19 cellular contexts compared by ENCODE assay signal in genomic region chr3:38460377-38461085, GRCh38. TPM values are rescaled to one million over a fixed set of nuclear protein-coding genes. Genes with fewer than 3 reads are reported as not detected.
DNase-seq lines count a peak whose midpoint lies in the region; ATAC-seq, FAIRE-seq and TF ChIP-seq lines count a peak whose summit lies in the region.
"Had no signal": no experiment of that assay in that cellular context is flagged by ENCODE, and none has a peak within 500 bp of the region (broad histone marks: within the 10 kb centered on the region; RNA-seq: fewer than 3 reads in every experiment).

No MANE protein-coding gene starts in this region.

- CTCF ChIA-PET in Calu3 (lab: Charles Lee) = no interaction called here
- CTCF ChIA-PET in activated CD4-positive, alpha-beta T cell treated with anti-CD3 and anti-CD28 coated beads for 36 hours (lab: Charles Lee) = interaction anchor here (0.6 to 1.0 kb wide), 2 partner anchors 19 to 404 kb away, joined by 3 read pairs; no protein-coding TSS in a partner anchor

- H3K4me3 Mint-ChIP-seq in Calu3 (ENCODE audit: low read depth, unreplicated experiment) = peak overlapping the region; percentile 71
- H3K4me3 Mint-ChIP-seq in activated CD4-positive, alpha-beta T cell treated with anti-CD3 and anti-CD28 coated beads for 36 hours = no peak overlapping the region
- H3K4me3 Mint-ChIP-seq: activated B cell treated with CpG ODN at 0.5 μM for 24 hours, immature natural killer cell, T-helper 17 cell had no signal

- H3K27me3 ChIP-seq in ascending aorta = no peaks in the 10 kb centered on the region
- no peaks in the 10 kb centered on the region for H3K27me3 ChIP-seq in right atrium auricular region
- no peaks in the 10 kb centered on the region for H3K27me3 ChIP-seq in sigmoid colon
- H3K27me3 ChIP-seq: ovary had no signal

- no peak for TF ChIP-seq EP300 in sigmoid colon (IDR thresholded peaks at IDR 0.05)

- TF ChIP-seq CTCF in Calu3 (IDR thresholded peaks at IDR 0.05; ENCODE audit: unreplicated experiment) (no peak), ascending aorta (IDR thresholded peaks at IDR 0.05) (no peak), right atrium auricular region (IDR thresholded peaks at IDR 0.05) (no peak), sigmoid colon (IDR thresholded peaks at IDR 0.05) (no peak)

- no peaks in the 10 kb centered on the region for H3K27me3 Mint-ChIP-seq in Calu3 (ENCODE audit: unreplicated experiment)
- no peaks in the 10 kb centered on the region for H3K27me3 Mint-ChIP-seq in activated CD4-positive, alpha-beta T cell treated with anti-CD3 and anti-CD28 coated beads for 36 hours
- H3K27me3 Mint-ChIP-seq: T-helper 17 cell had no signal

- no peak for FAIRE-seq in urothelium cell line (lab: Jason Lieb, UNC)

- no peak for TF ChIP-seq POLR2A in sigmoid colon (IDR thresholded peaks at IDR 0.05)

- intact Hi-C loops in Calu3 (cut with micrococcal nuclease; ENCODE audit: unreplicated experiment) (no loop called here), ascending aorta (cut with DNase I) (no loop called here), sigmoid colon (cut with DNase I) (no loop called here)
- intact Hi-C loops in activated CD4-positive, alpha-beta T cell treated with anti-CD3 and anti-CD28 coated beads for 36 hours (cut with DNase I, micrococcal nuclease) = no loop called here

- H3K9me3 ChIP-seq in ascending aorta (no peaks in the 10 kb centered on the region), right atrium auricular region (no peaks in the 10 kb centered on the region), sigmoid colon (no peaks in the 10 kb centered on the region)
- H3K9me3 ChIP-seq: ovary, spleen had no signal

- no TSS peak for BruUV-seq in Calu3 (replicated peaks; lab: Mats Ljungman, UMichigan)

- H3K36me3 ChIP-seq in ascending aorta (no peaks in the 10 kb centered on the region), right atrium auricular region (no peaks in the 10 kb centered on the region), sigmoid colon (no peaks in the 10 kb centered on the region)
- H3K36me3 ChIP-seq: ovary, spleen had no signal

- ATAC-seq in activated CD4-positive, alpha-beta T cell treated with anti-CD3 and anti-CD28 coated beads for 36 hours = no peak
- ATAC-seq: T-helper 17 cell had no signal

- H3K4me3 ChIP-seq in ascending aorta = no peak overlapping the region
- no peak overlapping the region for H3K4me3 ChIP-seq in right atrium auricular region
- no peak overlapping the region for H3K4me3 ChIP-seq in sigmoid colon
- H3K4me3 ChIP-seq: ovary, spleen had no signal

- peak overlapping the region; percentile 67 to 77 for H3K27ac ChIP-seq in ascending aorta
- H3K27ac ChIP-seq in right atrium auricular region = peak overlapping the region; percentile 72 to 74
- peak overlapping the region; percentile 4 to 42 (median 36) for H3K27ac ChIP-seq in sigmoid colon
- H3K27ac ChIP-seq: epithelial cell of prostate had no signal

- peaks cover 3% of the 10 kb centered on the region for H3K9me3 Mint-ChIP-seq in Calu3 (ENCODE audit: low read depth, unreplicated experiment)
- peaks cover 4% of the 10 kb centered on the region for H3K9me3 Mint-ChIP-seq in activated CD4-positive, alpha-beta T cell treated with anti-CD3 and anti-CD28 coated beads for 36 hours (ENCODE audit: low read depth)
- H3K9me3 Mint-ChIP-seq: immature natural killer cell had no signal

- no peak for DNase-seq in Calu3
- no peak for DNase-seq in ascending aorta (ENCODE audit: low spot score in 2 of 2)
- DNase-seq in right atrium auricular region (ENCODE audit: low spot score) = no peak
- DNase-seq in sigmoid colon = no peak
- no peak for DNase-seq in stimulated activated CD4-positive, alpha-beta T cell treated with anti-CD3 and anti-CD28 coated beads, Interleukin-2, amount 100 ng/mL, for 48 hours
- no peak for DNase-seq in urothelium cell line (ENCODE audit: low spot score)
- no peak for DNase-seq in activated CD4-positive, alpha-beta T cell treated with anti-CD3 and anti-CD28 coated beads for 36 hours
- DNase-seq in NCI-H446 (lab: John Stamatoyannopoulos, UW) = no peak
- DNase-seq: activated B cell treated with CpG ODN at 0.5 μM for 24 hours; activated effector memory CD4-positive, alpha-beta T cell treated with anti-CD3 and anti-CD28 coated beads, Interleukin-2, amount 50 U/mL, for 16 hours; CD8-positive, alpha-beta memory T cell; immature natural killer cell; midbrain; NCI-H1436 treated with DMSO at 0.1 percent for 48 hours; ovary; spleen; stimulated activated naive CD4-positive, alpha-beta T cell; T-helper 17 cell had no signal

- POLR2A ChIA-PET in activated CD4-positive, alpha-beta T cell treated with anti-CD3 and anti-CD28 coated beads for 36 hours (lab: Charles Lee) = no interaction called here

- H3K4me1 Mint-ChIP-seq in Calu3 (ENCODE audit: low read depth, unreplicated experiment) = peaks cover 33% of the 10 kb centered on the region
- peaks cover 2% of the 10 kb centered on the region for H3K4me1 Mint-ChIP-seq in activated CD4-positive, alpha-beta T cell treated with anti-CD3 and anti-CD28 coated beads for 36 hours

- peaks cover 2% of the 10 kb centered on the region for H3K36me3 Mint-ChIP-seq in Calu3 (ENCODE audit: insufficient read depth, unreplicated experiment)
- peaks cover 3% of the 10 kb centered on the region for H3K36me3 Mint-ChIP-seq in activated CD4-positive, alpha-beta T cell treated with anti-CD3 and anti-CD28 coated beads for 36 hours (ENCODE audit: low read depth)
- H3K36me3 Mint-ChIP-seq: immature natural killer cell had no signal

- peaks cover 4 to 31% of the 10 kb centered on the region in 2 donors for H3K4me1 ChIP-seq in ascending aorta
- H3K4me1 ChIP-seq in right atrium auricular region = peaks cover 0 to 58% of the 10 kb centered on the region in 2 donors
- H3K4me1 ChIP-seq in sigmoid colon = peaks cover 0 to 61% (median 53%) of the 10 kb centered on the region in 4 donors

- peak overlapping the region; percentile 30 for H3K27ac Mint-ChIP-seq in Calu3 (ENCODE audit: unreplicated experiment)
- H3K27ac Mint-ChIP-seq in activated CD4-positive, alpha-beta T cell treated with anti-CD3 and anti-CD28 coated beads for 36 hours = no peak overlapping the region
- H3K27ac Mint-ChIP-seq: activated B cell treated with CpG ODN at 0.5 μM for 24 hours, immature natural killer cell, T-helper 17 cell had no signal

- WGBS in sigmoid colon, 2 donors = 83 to 92% methylated on average over 9 of the region's 9 CpGs

RNA-seq across cellular contexts. Expression of gene ACVR2B, which starts 6.8 kb away (rescaled TPM):
- total RNA-seq in Calu3 (2022) (5.2 and 6.2 TPM in 2 replicates), ascending aorta (15.2 TPM), right atrium auricular region (1 to 10 TPM; 3.9 to 6.0 TPM), sigmoid colon (1 to 10 TPM; 4.8 to 9.1 (median 6.7) TPM)
- polyA plus RNA-seq in sigmoid colon = 1 to 10 TPM in 1 of 3 donors, under 1 TPM in 2; 0.46 to 1.7 (median 0.60) TPM
- total RNA-seq in activated CD4-positive, alpha-beta T cell treated with anti-CD3 and anti-CD28 coated beads for 36 hours = 1 to 10 TPM; 5.7 to 6.9 TPM

RNA-seq across cellular contexts. Expression of gene EXOG, which starts 35.6 kb away (rescaled TPM):
- total RNA-seq in Calu3 (2022) (11.2 and 13.2 TPM in 2 replicates), ascending aorta (11.2 TPM), right atrium auricular region (10 to 100 TPM; 23.4 to 36.6 TPM), sigmoid colon (10 to 100 TPM in 3 of 4 donors, 1 to 10 TPM in 1; 9.7 to 26.9 (median 12.8) TPM)
- polyA plus RNA-seq in sigmoid colon = 1 to 10 TPM; 2.4 to 7.8 (median 2.5) TPM
- total RNA-seq in activated CD4-positive, alpha-beta T cell treated with anti-CD3 and anti-CD28 coated beads for 36 hours = 10 to 100 TPM; 13.0 to 14.9 TPM
